Comparison of ENCODE assay signal across 8 cellular contexts in genomic region chr1:41455479-41456271, GRCh38. TPM values are rescaled to one million over a fixed set of nuclear protein-coding genes. Genes with fewer than 3 reads are reported as not detected.
DNase-seq lines count a peak whose midpoint lies in the region; ATAC-seq and TF ChIP-seq lines count a peak whose summit lies in the region.
"Had no signal": no experiment of that assay in that cellular context is flagged by ENCODE, and none has a peak within 500 bp of the region (broad histone marks: within the 10 kb centered on the region; RNA-seq: fewer than 3 reads in every experiment).

No MANE protein-coding gene starts in this region.

- no peak for TF ChIP-seq POLR2A in transverse colon (IDR thresholded peaks at IDR 0.05)

- in situ Hi-C loops in transverse colon (cut with MboI; ENCODE audit: low pct_ligation_motif_present in 1 of 4, low pct_unique_long_range_greater_than_20kb in 1 of 4, low sequenced_read_pairs in 3 of 4), result no loop called here

- H3K9me3 ChIP-seq in left lung (no peaks in the 10 kb centered on the region), transverse colon (no peaks in the 10 kb centered on the region)

- H3K27ac ChIP-seq in left lung (no peak overlapping the region), transverse colon (peak overlapping the region in 2 of 4 donors; percentile 49 to 58)

- H3K36me3 ChIP-seq in left lung (no peaks in the 10 kb centered on the region), transverse colon (no peaks in the 10 kb centered on the region)

- no peak overlapping the region for H3K4me3 ChIP-seq in choroid plexus epithelial cell (ENCODE audit: low read depth, low read length)
- no peak overlapping the region for H3K4me3 ChIP-seq in left lung
- H3K4me3 ChIP-seq in transverse colon, result no peak overlapping the region

- ATAC-seq in left lung, result peak; percentile 14

- TF ChIP-seq EP300 in transverse colon (IDR thresholded peaks at IDR 0.05; ENCODE audit: low read depth), result peak; percentile 77

- H3K27me3 ChIP-seq in left lung (no peaks in the 10 kb centered on the region), transverse colon (no peaks in the 10 kb centered on the region)

- TF ChIP-seq CTCF in choroid plexus epithelial cell (conservative IDR thresholded peaks at IDR 0.05; ENCODE audit: low read depth, low read length) (no peak), left lung (IDR thresholded peaks at IDR 0.05) (no peak), transverse colon (IDR thresholded peaks at IDR 0.05) (no peak)

- intact Hi-C loops in left lung (cut with DNase I) (no loop called here), transverse colon (cut with DNase I; ENCODE audit: low total_unique reads) (loop anchor here (1.0 kb wide), 1 partner anchor 27 kb away; no protein-coding TSS in a partner anchor)

- DNase-seq in NCI-H1694 (lab: John Stamatoyannopoulos, UW) (peak; percentile 48), choroid plexus epithelial cell (ENCODE audit: low read depth) (peak; percentile 49), left lung (no peak), transverse colon (peak; percentile 55), GDM1 (lab: John Stamatoyannopoulos, UW) (no peak), DMS79 (lab: John Stamatoyannopoulos, UW) (no peak)
- no peak for DNase-seq in stimulated activated CD4-positive, alpha-beta T cell treated with anti-CD3 and anti-CD28 coated beads, Interleukin-4, amount 100 ng/mL, for 4 hours
- DNase-seq: activated B cell treated with CpG ODN at 0.5 μM for 24 hours had no signal

- 74 to 80% methylated on average over 4 to 7 of the region's 8 CpGs for WGBS in transverse colon (ENCODE audit: low coverage in 1 of 2), 2 donors

- H3K4me1 ChIP-seq in left lung (no peaks in the 10 kb centered on the region), transverse colon (peaks cover 3 to 40% (median 16%) of the 10 kb centered on the region in 4 donors)

RNA-seq across cellular contexts. Expression of gene EDN2, which starts 28.8 kb away (rescaled TPM):
- total RNA-seq in left lung (1 to 10 TPM in 1 of 2 donors, not detected in 1; 4.0 TPM), transverse colon (10 to 100 TPM in 2 of 4 donors, 1 to 10 TPM in 2; 3.8 to 15.7 (median 10.3) TPM)
- total RNA-seq: activated B cell treated with CpG ODN at 0.5 μM for 24 hours had no signal

Comparison
In these comparisons a context has a peak if more than half of its experiments do, and no peak if none do; other contexts are left out.
1. DNase-seq: peak in NCI-H1694 (single experiment), choroid plexus epithelial cell (single experiment) and transverse colon (single experiment); none in left lung (0 of 2), GDM1 (single experiment), DMS79 (single experiment) and stimulated activated CD4-positive, alpha-beta T cell treated with anti-CD3 and anti-CD28 coated beads, Interleukin-4, amount 100 ng/mL, for 4 hours (0 of 2).